In the genomic region with DNA sequence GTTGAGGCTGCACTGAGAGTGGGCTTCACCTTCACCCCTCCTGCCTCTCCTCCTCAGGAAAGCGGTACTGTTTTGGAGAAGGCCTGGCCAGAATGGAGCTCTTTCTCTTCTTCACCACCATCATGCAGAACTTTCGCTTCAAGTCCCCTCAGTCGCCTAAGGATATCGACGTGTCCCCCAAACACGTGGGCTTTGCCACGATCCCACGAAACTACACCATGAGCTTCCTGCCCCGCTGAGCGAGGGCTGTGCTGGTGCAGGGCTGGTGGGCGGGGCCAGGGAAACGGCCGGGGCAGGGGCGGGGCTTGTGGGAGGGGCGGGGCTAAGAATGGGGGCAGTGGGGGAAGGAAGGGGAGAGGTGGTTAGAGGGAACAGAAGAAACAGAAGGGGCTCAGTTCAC, we compare ENCODE assay signal across 20 cellular contexts. TPM values are rescaled to one million over a fixed set of nuclear protein-coding genes. Genes with fewer than 3 reads are reported as not detected.
A peak's percentile ranks its signal among the peaks of the same experiment; 100 is the strongest.
DNase-seq lines count a peak whose midpoint lies in the region; ATAC-seq and TF ChIP-seq lines count a peak whose summit lies in the region.
"Had no signal": no experiment of that assay in that cellular context is flagged by ENCODE, and none has a peak within 500 bp of the region (broad histone marks: within the 10 kb centered on the region; RNA-seq: fewer than 3 reads in every experiment).

No MANE protein-coding gene starts in this region.

- no peak overlapping the region for H2AFZ ChIP-seq in GM23338

- no peaks in the 10 kb centered on the region for H3K36me3 Mint-ChIP-seq in activated CD4-positive, alpha-beta T cell treated with anti-CD3 and anti-CD28 coated beads for 36 hours (ENCODE audit: low read depth)
- no peaks in the 10 kb centered on the region; the same call in 2 of the 3 replicates for H3K36me3 Mint-ChIP-seq in GM23338 (ENCODE audit: low read depth)
- no peaks in the 10 kb centered on the region for H3K36me3 Mint-ChIP-seq in activated naive CD8-positive, alpha-beta T cell treated with anti-CD3 and anti-CD28 coated beads, Interleukin-2, amount 50 U/mL, for 24 hours (ENCODE audit: low read depth)
- no peaks in the 10 kb centered on the region for H3K36me3 Mint-ChIP-seq in natural killer cell
- no peaks in the 10 kb centered on the region for H3K36me3 Mint-ChIP-seq in activated T-helper 1 cell treated with anti-CD3 and anti-CD28 coated beads, Interleukin-12 subunit alpha, Interleukin-12 subunit beta, Interleukin-2, Interleukin-4 antibody, amounts not matched to agents 30 ng/mL and 10 ng/mL and 1 ng/mL, durations not matched to agents 14 hours and 24 hours and 36 hours (ENCODE audit: low read depth)
- peaks cover 2 to 5% of the 10 kb centered on the region in 2 donors for H3K36me3 Mint-ChIP-seq in CD4-positive, alpha-beta memory T cell

- no peaks in the 10 kb centered on the region for H3K9me2 ChIP-seq in GM23338 (ENCODE audit: insufficient read depth)

- no peaks in the 10 kb centered on the region for H3K4me1 Mint-ChIP-seq in activated CD4-positive, alpha-beta T cell treated with anti-CD3 and anti-CD28 coated beads for 36 hours
- peaks cover 2% of the 10 kb centered on the region; the same call in 2 of the 3 replicates for H3K4me1 Mint-ChIP-seq in GM23338
- peaks cover 2% of the 10 kb centered on the region for H3K4me1 Mint-ChIP-seq in activated naive CD8-positive, alpha-beta T cell treated with anti-CD3 and anti-CD28 coated beads, Interleukin-2, amount 50 U/mL, for 24 hours
- peaks cover 0 to 13% of the 10 kb centered on the region in 2 donors for H3K4me1 Mint-ChIP-seq in natural killer cell
- no peaks in the 10 kb centered on the region for H3K4me1 Mint-ChIP-seq in activated T-helper 1 cell treated with anti-CD3 and anti-CD28 coated beads, Interleukin-12 subunit alpha, Interleukin-12 subunit beta, Interleukin-2, Interleukin-4 antibody, amounts not matched to agents 30 ng/mL and 10 ng/mL and 1 ng/mL, durations not matched to agents 14 hours and 24 hours and 36 hours (ENCODE audit: low read depth)
- H3K4me1 Mint-ChIP-seq in CD4-positive, alpha-beta memory T cell: peaks cover 0 to 3% (median 0%) of the 10 kb centered on the region in 4 donors

- no peaks in the 10 kb centered on the region for H3K36me3 ChIP-seq in GM23338 (ENCODE audit: insufficient read depth)
- H3K36me3 ChIP-seq in CD4-positive, alpha-beta memory T cell (ENCODE audit: insufficient read depth, low read length): no peaks in the 10 kb centered on the region
- H3K36me3 ChIP-seq: SJCRH30 had no signal

- H3K4me1 ChIP-seq in GM23338 (ENCODE audit: insufficient read depth): peaks cover 2% of the 10 kb centered on the region; the same call in 1 of the 2 replicates
- H3K4me1 ChIP-seq in CD4-positive, alpha-beta memory T cell (ENCODE audit: insufficient read depth, low read length): no peaks in the 10 kb centered on the region
- H3K4me1 ChIP-seq: SJCRH30 had no signal

- peaks cover 31% of the 10 kb centered on the region for H3K27me3 Mint-ChIP-seq in activated CD4-positive, alpha-beta T cell treated with anti-CD3 and anti-CD28 coated beads for 36 hours
- H3K27me3 Mint-ChIP-seq in GM23338 (ENCODE audit: insufficient read depth, low read depth, poor library complexity): peaks cover 14% of the 10 kb centered on the region
- peaks cover 22% of the 10 kb centered on the region for H3K27me3 Mint-ChIP-seq in activated naive CD8-positive, alpha-beta T cell treated with anti-CD3 and anti-CD28 coated beads, Interleukin-2, amount 50 U/mL, for 24 hours
- H3K27me3 Mint-ChIP-seq in natural killer cell (ENCODE audit: low read depth in 2 of 2): peaks cover 33 to 63% of the 10 kb centered on the region in 2 donors
- peaks cover 15% of the 10 kb centered on the region for H3K27me3 Mint-ChIP-seq in activated T-helper 1 cell treated with anti-CD3 and anti-CD28 coated beads, Interleukin-12 subunit alpha, Interleukin-12 subunit beta, Interleukin-2, Interleukin-4 antibody, amounts not matched to agents 30 ng/mL and 10 ng/mL and 1 ng/mL, durations not matched to agents 14 hours and 24 hours and 36 hours (ENCODE audit: insufficient read depth)
- peaks cover 33 to 51% of the 10 kb centered on the region in 2 donors for H3K27me3 Mint-ChIP-seq in CD4-positive, alpha-beta memory T cell

- H3K79me2 ChIP-seq in GM23338 (replicated peaks; ENCODE audit: insufficient read depth): no peaks in the 10 kb centered on the region

- TF ChIP-seq CTCF in GM23338 (conservative IDR thresholded peaks at IDR 0.05; ENCODE audit: low read depth in 2 of 2): no peak
- TF ChIP-seq CTCF in natural killer cell (IDR thresholded peaks at IDR 0.05): no peak

- H4K20me1 ChIP-seq in GM23338 (replicated peaks; ENCODE audit: insufficient read depth): no peaks in the 10 kb centered on the region

- intact Hi-C loops in activated CD4-positive, alpha-beta T cell treated with anti-CD3 and anti-CD28 coated beads for 36 hours (cut with DNase I, micrococcal nuclease): no loop called here
- intact Hi-C loops in natural killer cell (cut with micrococcal nuclease): no loop called here
- intact Hi-C loops in activated T-helper 1 cell treated with anti-CD3 and anti-CD28 coated beads, Interleukin-12 subunit alpha, Interleukin-12 subunit beta, Interleukin-2, Interleukin-4 antibody, amounts not matched to agents 30 ng/mL and 10 ng/mL and 1 ng/mL, durations not matched to agents 14 hours and 24 hours and 36 hours (cut with micrococcal nuclease): no loop called here
- intact Hi-C loops in CD4-positive, alpha-beta memory T cell (cut with micrococcal nuclease): no loop called here

- CTCF ChIA-PET in activated CD4-positive, alpha-beta T cell treated with anti-CD3 and anti-CD28 coated beads for 36 hours (lab: Charles Lee): no interaction called here
- CTCF ChIA-PET in CD4-positive, alpha-beta memory T cell (lab: Charles Lee; ENCODE audit: partially characterized antibody): no interaction called here

- peak; percentile 13 for DNase-seq in activated CD4-positive, alpha-beta T cell treated with anti-CD3 and anti-CD28 coated beads for 36 hours
- no peak for DNase-seq in activated CD4-positive, alpha-beta T cell treated with anti-CD3 and anti-CD28 coated beads, Interleukin-2, amount 50 U/mL, for 48 hours
- DNase-seq in GM23338 (ENCODE audit: low spot score) (peak; percentile 46), natural killer cell (no peak), germinal center (ENCODE audit: low spot score) (no peak)
- DNase-seq in activated naive CD8-positive, alpha-beta T cell treated with anti-CD3 and anti-CD28 coated beads, Interleukin-2, amount 50 U/mL, for 24 hours: peak; percentile 5
- DNase-seq in activated T-helper 1 cell treated with anti-CD3 and anti-CD28 coated beads, Interleukin-12 subunit alpha, Interleukin-12 subunit beta, Interleukin-2, Interleukin-4 antibody, amounts not matched to agents 30 ng/mL and 10 ng/mL and 1 ng/mL, durations not matched to agents 14 hours and 24 hours and 36 hours (ENCODE audit: low spot score): no peak
- DNase-seq in CD4-positive, alpha-beta memory T cell: no peak
- DNase-seq: COR-L47; DMS153; HCEC 1CT; NCI-H1436; NCI-H2227 treated with DMSO at 0.1 percent for 48 hours; NCI-H526; NK-92 treated with Interleukin-12 subunit alpha and Interleukin-12 subunit beta, amount 100 ng/mL, for 24 hours; SJCRH30 had no signal

- no peak overlapping the region for H3K27ac ChIP-seq in GM23338 (ENCODE audit: low read depth)
- no peak overlapping the region for H3K27ac ChIP-seq in CD4-positive, alpha-beta memory T cell (ENCODE audit: low read depth, low read length)
- H3K27ac ChIP-seq: 22Rv1, RWPE1, SJCRH30 had no signal

- H3K9me3 Mint-ChIP-seq in activated CD4-positive, alpha-beta T cell treated with anti-CD3 and anti-CD28 coated beads for 36 hours (ENCODE audit: low read depth): no peaks in the 10 kb centered on the region
- H3K9me3 Mint-ChIP-seq in GM23338: peaks cover 26% of the 10 kb centered on the region; the same call in 2 of the 3 replicates
- H3K9me3 Mint-ChIP-seq in activated naive CD8-positive, alpha-beta T cell treated with anti-CD3 and anti-CD28 coated beads, Interleukin-2, amount 50 U/mL, for 24 hours: no peaks in the 10 kb centered on the region
- no peaks in the 10 kb centered on the region for H3K9me3 Mint-ChIP-seq in natural killer cell
- H3K9me3 Mint-ChIP-seq in activated T-helper 1 cell treated with anti-CD3 and anti-CD28 coated beads, Interleukin-12 subunit alpha, Interleukin-12 subunit beta, Interleukin-2, Interleukin-4 antibody, amounts not matched to agents 30 ng/mL and 10 ng/mL and 1 ng/mL, durations not matched to agents 14 hours and 24 hours and 36 hours: no peaks in the 10 kb centered on the region
- peaks cover 0 to 18% (median 8%) of the 10 kb centered on the region in 8 donors for H3K9me3 Mint-ChIP-seq in CD4-positive, alpha-beta memory T cell

- peaks cover 15% of the 10 kb centered on the region for H3K27me3 ChIP-seq in GM23338 (ENCODE audit: insufficient read depth)
- H3K27me3 ChIP-seq in CD4-positive, alpha-beta memory T cell (ENCODE audit: insufficient read depth, low read length): no peaks in the 10 kb centered on the region
- H3K27me3 ChIP-seq: SJCRH30 had no signal

- no peak overlapping the region for H3K27ac Mint-ChIP-seq in activated CD4-positive, alpha-beta T cell treated with anti-CD3 and anti-CD28 coated beads for 36 hours
- H3K27ac Mint-ChIP-seq in GM23338 (no peak overlapping the region), natural killer cell (no peak overlapping the region)
- no peak overlapping the region for H3K27ac Mint-ChIP-seq in activated naive CD8-positive, alpha-beta T cell treated with anti-CD3 and anti-CD28 coated beads, Interleukin-2, amount 50 U/mL, for 24 hours
- no peak overlapping the region for H3K27ac Mint-ChIP-seq in activated T-helper 1 cell treated with anti-CD3 and anti-CD28 coated beads, Interleukin-12 subunit alpha, Interleukin-12 subunit beta, Interleukin-2, Interleukin-4 antibody, amounts not matched to agents 30 ng/mL and 10 ng/mL and 1 ng/mL, durations not matched to agents 14 hours and 24 hours and 36 hours
- H3K27ac Mint-ChIP-seq in CD4-positive, alpha-beta memory T cell: no peak overlapping the region

- POLR2A ChIA-PET in activated CD4-positive, alpha-beta T cell treated with anti-CD3 and anti-CD28 coated beads for 36 hours (lab: Charles Lee): no interaction called here
- POLR2A ChIA-PET in CD4-positive, alpha-beta memory T cell (lab: Charles Lee; ENCODE audit: partially characterized antibody): no interaction called here

- no peaks in the 10 kb centered on the region for H3F3A ChIP-seq in GM23338 (replicated peaks; ENCODE audit: low read depth)

- no peak overlapping the region for H3K4me3 Mint-ChIP-seq in activated CD4-positive, alpha-beta T cell treated with anti-CD3 and anti-CD28 coated beads for 36 hours
- H3K4me3 Mint-ChIP-seq in GM23338 (no peak overlapping the region), natural killer cell (no peak overlapping the region)
- H3K4me3 Mint-ChIP-seq in activated naive CD8-positive, alpha-beta T cell treated with anti-CD3 and anti-CD28 coated beads, Interleukin-2, amount 50 U/mL, for 24 hours: no peak overlapping the region
- no peak overlapping the region for H3K4me3 Mint-ChIP-seq in activated T-helper 1 cell treated with anti-CD3 and anti-CD28 coated beads, Interleukin-12 subunit alpha, Interleukin-12 subunit beta, Interleukin-2, Interleukin-4 antibody, amounts not matched to agents 30 ng/mL and 10 ng/mL and 1 ng/mL, durations not matched to agents 14 hours and 24 hours and 36 hours
- no peak overlapping the region for H3K4me3 Mint-ChIP-seq in CD4-positive, alpha-beta memory T cell

- no peak overlapping the region for H3K4me3 ChIP-seq in GM23338
- no peak overlapping the region for H3K4me3 ChIP-seq in CD4-positive, alpha-beta memory T cell (ENCODE audit: low read length in 2 of 2)
- H3K4me3 ChIP-seq: SJCRH30 had no signal

- H3K9me3 ChIP-seq in CD4-positive, alpha-beta memory T cell (ENCODE audit: control insufficient read depth in 1 of 2, low read length in 2 of 2): no peaks in the 10 kb centered on the region
- H3K9me3 ChIP-seq: SJCRH30 had no signal

- ATAC-seq in activated CD4-positive, alpha-beta T cell treated with anti-CD3 and anti-CD28 coated beads for 36 hours: peak; percentile 55
- peak; percentile 60 for ATAC-seq in GM23338
- no peak for ATAC-seq in activated naive CD8-positive, alpha-beta T cell treated with anti-CD3 and anti-CD28 coated beads, Interleukin-2, amount 50 U/mL, for 24 hours
- ATAC-seq in natural killer cell: peak; percentile 50 to 81 (median 70)

- no peak overlapping the region for H3K4me2 ChIP-seq in GM23338

RNA-seq across cellular contexts. Expression of gene CYP2A13, which starts 7.5 kb away (rescaled TPM):
- total RNA-seq in activated CD4-positive, alpha-beta T cell treated with anti-CD3 and anti-CD28 coated beads for 36 hours: not detected
- total RNA-seq in GM23338 (2014; rRNA removed; shearing (Covaris generic)): 0.35 and 0.50 TPM in 2 replicates
- 0.27 and 0.40 TPM in 2 replicates for polyA plus RNA-seq in GM23338 (2016; fragmentation: Nextera tagmentation; extraction: Ambion mirVana)
- total RNA-seq in natural killer cell: not detected
- total RNA-seq in activated T-helper 1 cell treated with anti-CD3 and anti-CD28 coated beads, Interleukin-12 subunit alpha, Interleukin-12 subunit beta, Interleukin-2, Interleukin-4 antibody, amounts not matched to agents 30 ng/mL and 10 ng/mL and 1 ng/mL, durations not matched to agents 14 hours and 24 hours and 36 hours: not detected in 2 replicates
- not detected for total RNA-seq in CD4-positive, alpha-beta memory T cell
- polyA plus RNA-seq in CD4-positive, alpha-beta memory T cell: not detected
- total RNA-seq: HT1080, SJCRH30 had no signal
- polyA plus RNA-seq: BJ had no signal

RNA-seq across cellular contexts. Expression of gene CYP2F1, which starts 18.5 kb away (rescaled TPM):
- total RNA-seq in activated CD4-positive, alpha-beta T cell treated with anti-CD3 and anti-CD28 coated beads for 36 hours: not detected
- total RNA-seq in GM23338 (2014; rRNA removed; shearing (Covaris generic)): not detected in 2 replicates
- 0.99 and 1.1 TPM in 2 replicates for polyA plus RNA-seq in GM23338 (2016; fragmentation: Nextera tagmentation; extraction: Ambion mirVana)
- 1 to 10 TPM in 2 of 3 donors, under 1 TPM in 1; 0.93 to 4.7 (median 4.5) TPM for total RNA-seq in natural killer cell
- total RNA-seq in activated T-helper 1 cell treated with anti-CD3 and anti-CD28 coated beads, Interleukin-12 subunit alpha, Interleukin-12 subunit beta, Interleukin-2, Interleukin-4 antibody, amounts not matched to agents 30 ng/mL and 10 ng/mL and 1 ng/mL, durations not matched to agents 14 hours and 24 hours and 36 hours: not detected in 2 replicates
- total RNA-seq in CD4-positive, alpha-beta memory T cell: not detected
- polyA plus RNA-seq in CD4-positive, alpha-beta memory T cell: not detected
- total RNA-seq: HT1080, SJCRH30 had no signal
- polyA plus RNA-seq: BJ had no signal

Comparison
In these comparisons a context has a peak if more than half of its experiments do, and no peak if none do; other contexts are left out.
1. DNase-seq: peak in activated CD4-positive, alpha-beta T cell treated with anti-CD3 and anti-CD28 coated beads for 36 hours (single experiment), GM23338 (single experiment) and activated naive CD8-positive, alpha-beta T cell treated with anti-CD3 and anti-CD28 coated beads, Interleukin-2, amount 50 U/mL, for 24 hours (single experiment); none in activated CD4-positive, alpha-beta T cell treated with anti-CD3 and anti-CD28 coated beads, Interleukin-2, amount 50 U/mL, for 48 hours (0 of 2), natural killer cell (single experiment), activated T-helper 1 cell treated with anti-CD3 and anti-CD28 coated beads, Interleukin-12 subunit alpha, Interleukin-12 subunit beta, Interleukin-2, Interleukin-4 antibody, amounts not matched to agents 30 ng/mL and 10 ng/mL and 1 ng/mL, durations not matched to agents 14 hours and 24 hours and 36 hours (single experiment), CD4-positive, alpha-beta memory T cell (0 of 5) and germinal center (single experiment).